9 cellular contexts compared by ENCODE assay signal in the genomic region with DNA sequence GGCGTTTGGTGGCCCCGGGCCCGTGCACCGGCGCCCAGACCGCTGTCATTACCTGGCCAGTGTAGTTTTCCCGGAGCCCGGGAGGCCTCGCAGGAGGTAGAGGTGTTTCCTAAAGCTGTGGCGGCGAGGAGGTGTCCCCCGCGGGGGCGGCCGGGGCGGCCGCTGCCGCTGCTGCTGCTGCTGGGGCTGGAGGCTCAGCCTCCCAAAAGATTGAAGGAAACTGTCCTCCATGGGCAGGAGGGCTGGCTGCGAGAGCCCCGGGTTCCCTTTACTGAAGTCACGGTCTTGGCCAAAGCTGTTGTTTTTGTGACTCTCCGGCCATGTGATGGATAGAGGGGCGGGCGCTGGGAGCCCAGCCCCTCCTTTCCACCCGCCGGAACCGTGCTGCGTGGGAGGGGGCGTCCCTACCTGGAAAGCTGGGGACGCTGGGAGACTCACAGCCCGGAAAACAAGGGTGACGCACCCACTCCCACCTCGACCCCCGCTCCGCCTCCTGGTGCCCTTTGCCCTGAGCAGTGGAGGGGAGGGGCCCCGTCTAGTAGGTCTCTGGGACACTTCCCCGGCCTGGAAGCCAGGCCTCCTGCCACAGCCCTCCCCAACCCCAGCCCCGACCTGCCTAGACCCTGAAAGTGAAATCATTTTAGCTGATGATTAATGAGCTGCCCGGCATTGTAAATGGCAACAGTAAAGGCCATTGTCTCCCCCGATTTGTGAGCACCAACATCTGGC. TPM values are rescaled to one million over a fixed set of nuclear protein-coding genes. Genes with fewer than 3 reads are reported as not detected.
A peak's percentile ranks its signal among the peaks of the same experiment; 100 is the strongest.
DNase-seq lines count a peak whose midpoint lies in the region; ATAC-seq and FAIRE-seq lines count a peak whose summit lies in the region.
"Had no signal": no experiment of that assay in that cellular context is flagged by ENCODE, and none has a peak within 500 bp of the region (broad histone marks: within the 10 kb centered on the region; RNA-seq: fewer than 3 reads in every experiment).

A gene (minus strand): TSS at position 279 of the 729 bp plus-strand sequence. CDS start 48 bp downstream, at position 231.

- no peaks in the 10 kb centered on the region for H3K9me3 Mint-ChIP-seq in activated T-helper 17 cell treated with anti-CD3 and anti-CD28 coated beads, Interleukin-2, amount 50 U/mL, for 72 hours

- H3K4me1 ChIP-seq in neuron (ENCODE audit: insufficient read depth, low read length): no peaks in the 10 kb centered on the region

- H3K9me3 ChIP-seq in neuron (ENCODE audit: low read length): peaks cover 2% of the 10 kb centered on the region

- no peaks in the 10 kb centered on the region for H3K27me3 Mint-ChIP-seq in activated T-helper 17 cell treated with anti-CD3 and anti-CD28 coated beads, Interleukin-2, amount 50 U/mL, for 72 hours

- peaks cover 2% of the 10 kb centered on the region for H3K36me3 ChIP-seq in neuron (ENCODE audit: insufficient read depth, low read length)

- no peaks in the 10 kb centered on the region for H3K27me3 ChIP-seq in neuron (ENCODE audit: insufficient read depth, low read length)

- H3K4me3 ChIP-seq in neuron (ENCODE audit: low read length): peak within 1 kb of the TSS; percentile 58

- H3K36me3 Mint-ChIP-seq in activated T-helper 17 cell treated with anti-CD3 and anti-CD28 coated beads, Interleukin-2, amount 50 U/mL, for 72 hours (ENCODE audit: low read depth): peaks cover 56% of the 10 kb centered on the region

- H3K27ac Mint-ChIP-seq in activated T-helper 17 cell treated with anti-CD3 and anti-CD28 coated beads, Interleukin-2, amount 50 U/mL, for 72 hours: peak within 1 kb of the TSS; percentile 98

- ATAC-seq in HG03469 (IDR thresholded peaks at IDR 0.05; ENCODE audit: unreplicated experiment): peak; percentile 43
- ATAC-seq in activated T-helper 17 cell treated with anti-CD3 and anti-CD28 coated beads, Interleukin-2, amount 50 U/mL, for 72 hours (replicated peaks): peak; percentile 83

- H3K4me3 Mint-ChIP-seq in activated T-helper 17 cell treated with anti-CD3 and anti-CD28 coated beads, Interleukin-2, amount 50 U/mL, for 72 hours: peak within 1 kb of the TSS; percentile 96

- H3K4me1 Mint-ChIP-seq in activated T-helper 17 cell treated with anti-CD3 and anti-CD28 coated beads, Interleukin-2, amount 50 U/mL, for 72 hours: peaks cover 20% of the 10 kb centered on the region

- peak; percentile 87 for DNase-seq in CD1c-positive myeloid dendritic cell (ENCODE audit: extremely low spot score)
- DNase-seq in GM19240 (ENCODE audit: insufficient read length, low spot score): peak; percentile 60
- peak; percentile 11 for DNase-seq in RCC 7860 (ENCODE audit: low spot score)
- peak; percentile 38 for DNase-seq in foreskin melanocyte
- peak; percentile 43 for DNase-seq in stromal cell of bone marrow (ENCODE audit: low read depth)

- H2AFZ ChIP-seq in neuron (ENCODE audit: low read depth, low read length): peak within 1 kb of the TSS; percentile 93

- FAIRE-seq in RCC 7860 (lab: Jason Lieb, UNC): no peak
- FAIRE-seq: TTC549 had no signal

RNA-seq across cellular contexts. Expression of the gene that starts here (rescaled TPM):
- total RNA-seq in activated T-helper 17 cell treated with anti-CD3 and anti-CD28 coated beads, Interleukin-2, amount 50 U/mL, for 72 hours: 10 to 100 TPM; 20.6 to 62.0 TPM

Comparison
In these comparisons a context has a peak if more than half of its experiments do, and no peak if none do; other contexts are left out.
1. Peak in every context shown above with its lines: DNase-seq, ATAC-seq and H3K4me3 ChIP-seq.
2. DNase-seq: peak in every context shown above with its lines; median percentile 87 in CD1c-positive myeloid dendritic cell; 60 in GM19240; 43 in stromal cell of bone marrow; 38 in foreskin melanocyte; 11 in RCC 7860.